ENCODE assay signal across 8 cellular contexts in the genomic region with DNA sequence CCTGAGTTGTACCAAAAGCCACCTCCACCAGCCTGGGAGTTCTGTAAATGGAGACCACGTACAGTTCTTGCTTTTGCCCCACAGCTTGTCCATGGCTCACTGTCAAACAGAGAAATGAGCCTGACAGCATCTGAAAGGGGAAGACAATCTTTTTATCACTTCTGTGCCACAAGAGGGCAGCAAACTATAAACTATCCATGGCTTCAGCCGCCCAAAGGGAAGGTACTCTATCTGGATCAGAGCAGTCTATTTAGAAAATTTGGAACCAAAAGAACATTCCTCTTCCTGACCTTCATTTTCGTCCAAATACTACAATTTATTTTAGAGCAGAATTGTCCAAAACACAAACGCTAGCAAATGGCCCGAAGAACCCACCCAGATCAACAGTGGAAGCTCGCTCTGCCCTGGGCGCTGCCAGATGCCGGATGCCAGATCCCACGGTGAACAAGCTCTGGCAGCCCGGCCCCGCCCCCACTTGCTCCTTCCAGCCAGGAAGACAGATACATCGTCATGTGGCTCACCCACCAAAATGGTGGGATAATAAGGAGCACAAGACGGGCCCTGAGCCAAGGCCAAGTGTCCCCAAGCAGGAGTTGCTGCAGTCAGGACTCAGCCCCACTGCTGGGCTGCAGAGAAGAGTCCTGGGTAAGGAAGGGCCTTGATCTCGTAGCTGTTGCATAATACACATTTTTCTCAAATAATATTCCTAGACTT. TPM values are rescaled to one million over a fixed set of nuclear protein-coding genes. Genes with fewer than 3 reads are reported as not detected.
DNase-seq lines count a peak whose midpoint lies in the region; ATAC-seq and TF ChIP-seq lines count a peak whose summit lies in the region.

No MANE protein-coding gene starts in this region.

- peak overlapping the region; percentile 73 for H3K4me3 Mint-ChIP-seq in MCF 10A (ENCODE audit: unreplicated experiment)

- peak; percentile 76 for TF ChIP-seq CTCF in MCF 10A (IDR thresholded peaks at IDR 0.05; ENCODE audit: unreplicated experiment)

- H3K36me3 Mint-ChIP-seq in MCF 10A (ENCODE audit: insufficient read depth, unreplicated experiment), result peaks cover 5% of the 10 kb centered on the region

- H3K4me1 Mint-ChIP-seq in MCF 10A (ENCODE audit: insufficient read depth, unreplicated experiment), result peaks cover 11% of the 10 kb centered on the region

- H3K27me3 Mint-ChIP-seq in MCF 10A (ENCODE audit: insufficient read depth, unreplicated experiment), result no peaks in the 10 kb centered on the region

- intact Hi-C loops in MCF 10A (cut with micrococcal nuclease), result loop anchor here (1.0 kb wide), 3 partner anchors 147 to 299 kb away; no protein-coding TSS in a partner anchor

- BruUV-seq in MCF 10A (replicated peaks; lab: Mats Ljungman, UMichigan), result no TSS peak

- POLR2A ChIA-PET in MCF 10A (lab: Yijun Ruan, JAX), result interaction anchor here (0.6 to 3.3 kb wide), 28 partner anchors 16 to 1923 kb away, joined by 3 to 41 read pairs (median 6); partner anchors contain the start of genes AHNAK, B3GAT3, C11orf98 and CSKMT

- CTCF ChIA-PET in MCF 10A (lab: Yijun Ruan, JAX), result interaction anchor here (0.5 to 8.1 kb wide), 52 partner anchors 9 to 475 kb away, joined by 3 to 145 read pairs (median 4); partner anchors contain the start of genes C11orf98, CSKMT, EEF1G and GANAB

- DNase-seq in activated CD4-positive, CD25-positive, alpha-beta regulatory T cell treated with anti-CD3 and anti-CD28 coated beads, Interleukin-2, amount 50 U/mL, for 16 hours (ENCODE audit: low read depth, low spot score), result peak; percentile 38
- DNase-seq in activated CD4-positive, CD25-positive, alpha-beta regulatory T cell treated with anti-CD3 and anti-CD28 coated beads, Interleukin-2, amount 50 U/mL, for 72 hours, result no peak
- DNase-seq in NCI-H1694 treated with DMSO at 0.1 percent for 48 hours (lab: John Stamatoyannopoulos, UW), result peak; percentile 83
- DNase-seq in T follicular helper cell (ENCODE audit: low read depth), result peak; percentile 21
- DNase-seq in MCF 10A (ENCODE audit: unreplicated experiment), result peak; percentile 88
- peak; percentile 68 to 94 for DNase-seq in hippocampal formation (lab: John Stamatoyannopoulos, UW)
- peak; percentile 53 for DNase-seq in pulmonary artery endothelial cell (ENCODE audit: low read depth, low spot score)

- no peak for ATAC-seq in GM18868 (IDR thresholded peaks at IDR 0.05; ENCODE audit: unreplicated experiment)

- no peaks in the 10 kb centered on the region for H3K9me3 Mint-ChIP-seq in MCF 10A (ENCODE audit: unreplicated experiment)

- H3K27ac Mint-ChIP-seq in MCF 10A (ENCODE audit: low read depth, unreplicated experiment), result peak overlapping the region; percentile 29

RNA-seq across cellular contexts. Expression of gene SCGB1A1, which starts 23.9 kb away (rescaled TPM):
- total RNA-seq in MCF 10A (2022) (not detected in 2 replicates), pulmonary artery endothelial cell (not detected in 2 replicates)

RNA-seq across cellular contexts. Expression of gene ASRGL1, which starts 57.7 kb away (rescaled TPM):
- total RNA-seq in MCF 10A (2022) (0.65 TPM in 1 of 2 replicates, not detected in the other), pulmonary artery endothelial cell (62.6 and 134 TPM in 2 replicates)

Comparison
In these comparisons a context has a peak if more than half of its experiments do, and no peak if none do; other contexts are left out.
1. RNA of gene ASRGL1, which starts 57.7 kb away (total RNA-seq): 62.6 to 134 TPM in pulmonary artery endothelial cell; 0.65 TPM in MCF 10A; every median in the first group is over 10 times any median in the second.